In genomic region chr6:25035451-25036435, GRCh38 we compare ENCODE assay signal across 10 cellular contexts.
DNase-seq lines count a peak whose midpoint lies in the region; ATAC-seq, FAIRE-seq and TF ChIP-seq lines count a peak whose summit lies in the region.
"Had no signal": no experiment of that assay in that cellular context is flagged by ENCODE, and none has a peak within 500 bp of the region (broad histone marks: within the 10 kb centered on the region; RNA-seq: fewer than 3 reads in every experiment).

No MANE protein-coding gene starts in this region.

- H3K9me2 ChIP-seq in GM23338 (ENCODE audit: insufficient read depth): no peaks in the 10 kb centered on the region

- H3K36me3 ChIP-seq in BLaER1 treated with 17β-estradiol and CSF1 and Interleukin-3, amounts not matched to agents 10 nM and 100 nM: no peaks in the 10 kb centered on the region
- H3K36me3 ChIP-seq in GM23338 (ENCODE audit: insufficient read depth) (no peaks in the 10 kb centered on the region), right lobe of liver (no peaks in the 10 kb centered on the region)

- H3K79me2 ChIP-seq in GM23338 (replicated peaks; ENCODE audit: insufficient read depth): no peaks in the 10 kb centered on the region

- peaks cover 2% of the 10 kb centered on the region for H3K27me3 Mint-ChIP-seq in GM23338 (ENCODE audit: insufficient read depth, low read depth, poor library complexity)
- H3K27me3 Mint-ChIP-seq in T-cell: no peaks in the 10 kb centered on the region

- H3K27ac ChIP-seq in BLaER1 treated with 17β-estradiol and CSF1 and Interleukin-3, amounts not matched to agents 10 nM and 100 nM: peak overlapping the region; percentile 17 to 77 (median 61); a peak in 21 of 22 replicates
- no peak overlapping the region for H3K27ac ChIP-seq in GM23338 (ENCODE audit: low read depth)
- peak overlapping the region; percentile 29 to 66 (median 44) for H3K27ac ChIP-seq in right lobe of liver

- intact Hi-C loops in right lobe of liver (cut with DNase I): no loop called here

- H4K20me1 ChIP-seq in BLaER1 treated with 17β-estradiol and CSF1 and Interleukin-3, amounts not matched to agents 10 nM and 100 nM: no peaks in the 10 kb centered on the region
- no peaks in the 10 kb centered on the region for H4K20me1 ChIP-seq in GM23338 (replicated peaks; ENCODE audit: insufficient read depth)

- H3K4me3 ChIP-seq in BLaER1 treated with 17β-estradiol and CSF1 and Interleukin-3, amounts not matched to agents 10 nM and 100 nM: peak overlapping the region; percentile 42 to 61 (median 47)
- H3K4me3 ChIP-seq in GM23338 (no peak overlapping the region), right lobe of liver (no peak overlapping the region)

- ATAC-seq in GM23338 (no peak; the same call in 2 of the 3 replicates), T-cell (replicated peaks in 1 of 4) (peak; percentile 43 to 62 (median 56)), right lobe of liver (peak; percentile 61 to 78 (median 72))

- H3F3A ChIP-seq in GM23338 (replicated peaks; ENCODE audit: low read depth): no peaks in the 10 kb centered on the region; the same call in 1 of the 2 replicates

- FAIRE-seq in D721Med (lab: Jason Lieb, UNC): no peak

- H3K27me3 ChIP-seq in BLaER1 treated with 17β-estradiol and CSF1 and Interleukin-3, amounts not matched to agents 10 nM and 100 nM: no peaks in the 10 kb centered on the region
- H3K27me3 ChIP-seq in GM23338 (ENCODE audit: insufficient read depth): no peaks in the 10 kb centered on the region
- no peaks in the 10 kb centered on the region for H3K27me3 ChIP-seq in right lobe of liver

- H3K9me3 ChIP-seq in BLaER1 treated with 17β-estradiol and CSF1 and Interleukin-3, amounts not matched to agents 10 nM and 100 nM (replicated peaks in 1 of 11): peaks cover 0 to 6% (median 4%) of the 10 kb centered on the region in 11 experiments; a peak in 9 of 22 replicates
- H3K9me3 ChIP-seq in right lobe of liver: no peaks in the 10 kb centered on the region

- H3K9me3 Mint-ChIP-seq in GM23338 (no peaks in the 10 kb centered on the region), T-cell (no peaks in the 10 kb centered on the region)

- peak overlapping the region; percentile 72 to 94 (median 84) for H3K4me2 ChIP-seq in BLaER1 treated with 17β-estradiol and CSF1 and Interleukin-3, amounts not matched to agents 10 nM and 100 nM
- H3K4me2 ChIP-seq in GM23338: no peak overlapping the region

- H3K9ac ChIP-seq in BLaER1 treated with 17β-estradiol and CSF1 and Interleukin-3, amounts not matched to agents 10 nM and 100 nM: peak overlapping the region; percentile 59 to 77 (median 66)

- H2AFZ ChIP-seq in GM23338: peak overlapping the region; percentile 91

- no peak for TF ChIP-seq POLR2A in right lobe of liver (IDR thresholded peaks at IDR 0.05)

- no peak for DNase-seq in GM23338 (ENCODE audit: low spot score)
- DNase-seq in T-cell: no peak
- no peak for DNase-seq in right lobe of liver
- no peak for DNase-seq in D721Med (ENCODE audit: insufficient read length, low spot score)
- no peak for DNase-seq in NCI-H2107 treated with DMSO at 0.1 percent for 48 hours (lab: John Stamatoyannopoulos, UW; ENCODE audit: unreplicated experiment)
- DNase-seq in SHP77 treated with DMSO at 0.1 percent for 48 hours (lab: John Stamatoyannopoulos, UW): no peak
- no peak for DNase-seq in NK-92 treated with Interleukin-12 subunit alpha and Interleukin-12 subunit beta, amount 100 ng/mL, for 24 hours (lab: John Stamatoyannopoulos, UW)
- DNase-seq: effector CD8-positive, alpha-beta T cell; stimulated activated CD4-positive, alpha-beta T cell treated with anti-CD3 and anti-CD28 coated beads, Interleukin-12 subunit alpha, Interleukin-12 subunit beta, amount 100 ng/mL, for 4 hours had no signal

- H3K4me3 Mint-ChIP-seq in GM23338: no peak overlapping the region
- peak overlapping the region; percentile 76 to 82 (median 79) for H3K4me3 Mint-ChIP-seq in T-cell

- POLR2A ChIA-PET in T-cell (lab: Charles Lee): interaction anchor here (0.7 to 1.2 kb wide), 4 partner anchors 9 to 202 kb away, joined by 3 to 5 read pairs (median 3); no protein-coding TSS in a partner anchor

- CTCF ChIA-PET in T-cell (lab: Charles Lee): interaction anchor here (0.6 to 5.6 kb wide), 10 partner anchors 8 to 180 kb away, joined by 3 to 37 read pairs (median 4); no protein-coding TSS in a partner anchor

- H3K27ac Mint-ChIP-seq in GM23338 (no peak overlapping the region), T-cell (peak overlapping the region; percentile 90 to 100)

- no peaks in the 10 kb centered on the region for H3K36me3 Mint-ChIP-seq in GM23338 (ENCODE audit: low read depth)
- no peaks in the 10 kb centered on the region for H3K36me3 Mint-ChIP-seq in T-cell

- no peak for TF ChIP-seq CTCF in GM23338 (conservative IDR thresholded peaks at IDR 0.05; ENCODE audit: low read depth in 2 of 2)
- no peak for TF ChIP-seq CTCF in right lobe of liver (IDR thresholded peaks at IDR 0.05)
- TF ChIP-seq CTCF in D721Med (IDR thresholded peaks at IDR 0.05; ENCODE audit: insufficient read depth, missing control alignments): no peak

- peaks cover 56 to 80% (median 72%) of the 10 kb centered on the region in 10 experiments for H3K4me1 ChIP-seq in BLaER1 treated with 17β-estradiol and CSF1 and Interleukin-3, amounts not matched to agents 10 nM and 100 nM
- H3K4me1 ChIP-seq in GM23338 (ENCODE audit: insufficient read depth): peaks cover 4% of the 10 kb centered on the region; the same call in 1 of the 2 replicates
- no peaks in the 10 kb centered on the region for H3K4me1 ChIP-seq in right lobe of liver

- WGBS in right lobe of liver (ENCODE audit: insufficient coverage, low coverage, low lambda C conversion rate, missing lambda C conversion rate): 48% methylated on average over 12 of the region's 17 CpGs

- no peaks in the 10 kb centered on the region; the same call in 1 of the 3 replicates for H3K4me1 Mint-ChIP-seq in GM23338
- peaks cover 71 to 75% (median 75%) of the 10 kb centered on the region in 3 donors for H3K4me1 Mint-ChIP-seq in T-cell

TF ChIP-seq in GM23338, 12 proteins besides CTCF, POLR2A, EP300 and RAD21 (continues in another document):
- TF ChIP-seq EZH2 (IDR thresholded peaks at IDR 0.05; ENCODE audit: low read depth, unreplicated experiment) (no peak), POLR2AphosphoS5 (IDR thresholded peaks at IDR 0.05; ENCODE audit: low read depth) (no peak), ZNF114 (CRISPR knock-in tag; IDR thresholded peaks at IDR 0.05) (no peak)
- TF ChIP-seq, protein P1, sequence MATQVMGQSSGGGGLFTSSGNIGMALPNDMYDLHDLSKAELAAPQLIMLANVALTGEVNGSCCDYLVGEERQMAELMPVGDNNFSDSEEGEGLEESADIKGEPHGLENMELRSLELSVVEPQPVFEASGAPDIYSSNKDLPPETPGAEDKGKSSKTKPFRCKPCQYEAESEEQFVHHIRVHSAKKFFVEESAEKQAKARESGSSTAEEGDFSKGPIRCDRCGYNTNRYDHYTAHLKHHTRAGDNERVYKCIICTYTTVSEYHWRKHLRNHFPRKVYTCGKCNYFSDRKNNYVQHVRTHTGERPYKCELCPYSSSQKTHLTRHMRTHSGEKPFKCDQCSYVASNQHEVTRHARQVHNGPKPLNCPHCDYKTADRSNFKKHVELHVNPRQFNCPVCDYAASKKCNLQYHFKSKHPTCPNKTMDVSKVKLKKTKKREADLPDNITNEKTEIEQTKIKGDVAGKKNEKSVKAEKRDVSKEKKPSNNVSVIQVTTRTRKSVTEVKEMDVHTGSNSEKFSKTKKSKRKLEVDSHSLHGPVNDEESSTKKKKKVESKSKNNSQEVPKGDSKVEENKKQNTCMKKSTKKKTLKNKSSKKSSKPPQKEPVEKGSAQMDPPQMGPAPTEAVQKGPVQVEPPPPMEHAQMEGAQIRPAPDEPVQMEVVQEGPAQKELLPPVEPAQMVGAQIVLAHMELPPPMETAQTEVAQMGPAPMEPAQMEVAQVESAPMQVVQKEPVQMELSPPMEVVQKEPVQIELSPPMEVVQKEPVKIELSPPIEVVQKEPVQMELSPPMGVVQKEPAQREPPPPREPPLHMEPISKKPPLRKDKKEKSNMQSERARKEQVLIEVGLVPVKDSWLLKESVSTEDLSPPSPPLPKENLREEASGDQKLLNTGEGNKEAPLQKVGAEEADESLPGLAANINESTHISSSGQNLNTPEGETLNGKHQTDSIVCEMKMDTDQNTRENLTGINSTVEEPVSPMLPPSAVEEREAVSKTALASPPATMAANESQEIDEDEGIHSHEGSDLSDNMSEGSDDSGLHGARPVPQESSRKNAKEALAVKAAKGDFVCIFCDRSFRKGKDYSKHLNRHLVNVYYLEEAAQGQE (IDR thresholded peaks at IDR 0.05; ENCODE audit: unreplicated experiment): no peak
- TF ChIP-seq, protein P2, sequence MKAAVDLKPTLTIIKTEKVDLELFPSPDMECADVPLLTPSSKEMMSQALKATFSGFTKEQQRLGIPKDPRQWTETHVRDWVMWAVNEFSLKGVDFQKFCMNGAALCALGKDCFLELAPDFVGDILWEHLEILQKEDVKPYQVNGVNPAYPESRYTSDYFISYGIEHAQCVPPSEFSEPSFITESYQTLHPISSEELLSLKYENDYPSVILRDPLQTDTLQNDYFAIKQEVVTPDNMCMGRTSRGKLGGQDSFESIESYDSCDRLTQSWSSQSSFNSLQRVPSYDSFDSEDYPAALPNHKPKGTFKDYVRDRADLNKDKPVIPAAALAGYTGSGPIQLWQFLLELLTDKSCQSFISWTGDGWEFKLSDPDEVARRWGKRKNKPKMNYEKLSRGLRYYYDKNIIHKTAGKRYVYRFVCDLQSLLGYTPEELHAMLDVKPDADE (IDR thresholded peaks at IDR 0.05): no peak

Comparison
In these comparisons a context has a peak if more than half of its experiments do, and no peak if none do; other contexts are left out.
1. H3K4me3 ChIP-seq: peak in BLaER1 treated with 17β-estradiol and CSF1 and Interleukin-3, amounts not matched to agents 10 nM and 100 nM (10 of 10); none in GM23338 (single experiment) and right lobe of liver (0 of 3).